Comparison of ENCODE assay signal across 1 cellular context in genomic region chr18:23503038-23503966, GRCh38.
TF ChIP-seq lines count a peak whose summit lies in the region.

Gene RMC1, plus strand, starts transcription at chr18:23503511. Its CDS starts 108 bp downstream, at chr18:23503619.

TF ChIP-seq in HepG2, 621 proteins besides CTCF, POLR2A, EP300 and RAD21 (continued from another document and continues in another):
- 0 out of 2 replicates have a peak, but pooled peaks have one; percentile 15 for TF ChIP-seq RERE (CRISPR knock-in tag; IDR thresholded peaks at IDR 0.05; ENCODE audit: low read depth)
- no peak for TF ChIP-seq ZNF670 (CRISPR knock-in tag; IDR thresholded peaks at IDR 0.05; ENCODE audit: borderline replicate concordance)
- TF ChIP-seq PBX3 (CRISPR knock-in tag; IDR thresholded peaks at IDR 0.05; ENCODE audit: borderline replicate concordance) = no peak
- no peak for TF ChIP-seq PRDM10 (CRISPR knock-in tag; IDR thresholded peaks at IDR 0.05; ENCODE audit: low read depth)
- TF ChIP-seq RAD51 (IDR thresholded peaks at IDR 0.05; ENCODE audit: borderline replicate concordance) = peak; percentile 75; the same call in 1 of the 2 replicates
- TF ChIP-seq MEF2D (CRISPR knock-in tag; IDR thresholded peaks at IDR 0.05) = peak; percentile 53; the same call in 1 of the 2 replicates
- TF ChIP-seq MATR3 (CRISPR knock-in tag; IDR thresholded peaks at IDR 0.05) = no peak
- no peak for TF ChIP-seq ZNF30 (CRISPR knock-in tag; IDR thresholded peaks at IDR 0.05)
- TF ChIP-seq ZC3H13 (CRISPR knock-in tag; IDR thresholded peaks at IDR 0.05) = no peak
- TF ChIP-seq GZF1 (CRISPR knock-in tag; IDR thresholded peaks at IDR 0.05) = peak; percentile 41; the same call in 1 of the 2 replicates
- no peak for TF ChIP-seq E2F2 (CRISPR knock-in tag; IDR thresholded peaks at IDR 0.05; ENCODE audit: borderline replicate concordance)
- no peak for TF ChIP-seq TBL1XR1 (IDR thresholded peaks at IDR 0.05; ENCODE audit: borderline replicate concordance, low read length, partially characterized antibody)
- TF ChIP-seq GPBP1L1 (CRISPR knock-in tag; IDR thresholded peaks at IDR 0.05) = no peak
- TF ChIP-seq ZNF879 (CRISPR knock-in tag; IDR thresholded peaks at IDR 0.05) = no peak
- TF ChIP-seq ZNF451 (CRISPR knock-in tag; IDR thresholded peaks at IDR 0.05) = no peak
- no peak for TF ChIP-seq MLX (CRISPR knock-in tag; IDR thresholded peaks at IDR 0.05)
- no peak for TF ChIP-seq ZNF513 (CRISPR knock-in tag; conservative IDR thresholded peaks at IDR 0.05)
- TF ChIP-seq ZNF747 (CRISPR knock-in tag; IDR thresholded peaks at IDR 0.05; ENCODE audit: borderline replicate concordance) = no peak
- TF ChIP-seq PCBP1 (IDR thresholded peaks at IDR 0.05; ENCODE audit: borderline replicate concordance, low read depth, low read length) = no peak
- TF ChIP-seq PPARG (CRISPR knock-in tag; conservative IDR thresholded peaks at IDR 0.05) = 0 out of 2 replicates have a peak, but pooled peaks have one; percentile 43
- no peak for TF ChIP-seq ZNF816 (CRISPR knock-in tag; IDR thresholded peaks at IDR 0.05; ENCODE audit: borderline replicate concordance)
- no peak for TF ChIP-seq ZBTB40 (IDR thresholded peaks at IDR 0.05)
- no peak for TF ChIP-seq ZBTB40 (CRISPR knock-in tag; IDR thresholded peaks at IDR 0.05)
